Comparison of ENCODE assay signal across 10 cellular contexts in the genomic region with DNA sequence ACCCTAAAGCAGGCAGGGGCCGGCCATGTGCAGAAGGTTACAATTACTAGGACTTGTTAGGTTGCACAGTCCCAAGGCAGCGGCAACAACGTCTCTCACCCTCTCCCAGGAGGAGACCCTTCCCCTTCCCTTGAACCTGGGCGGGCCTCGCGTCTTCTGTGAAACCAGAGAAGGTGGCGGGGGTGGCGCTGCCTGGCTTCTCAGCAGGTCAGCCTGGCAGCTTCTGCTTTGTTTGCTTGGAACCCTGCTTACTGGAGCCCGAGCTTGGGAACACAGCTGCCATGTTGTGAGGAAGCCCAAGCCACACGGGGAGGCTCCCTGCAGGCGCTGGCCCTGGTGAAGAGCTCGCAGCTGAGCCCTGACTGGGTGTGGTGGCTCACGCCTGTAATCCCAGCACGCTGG. TPM values are rescaled to one million over a fixed set of nuclear protein-coding genes. Genes with fewer than 3 reads are reported as not detected.
DNase-seq lines count a peak whose midpoint lies in the region; ATAC-seq, FAIRE-seq and TF ChIP-seq lines count a peak whose summit lies in the region.
"Had no signal": no experiment of that assay in that cellular context is flagged by ENCODE, and none has a peak within 500 bp of the region (broad histone marks: within the 10 kb centered on the region; RNA-seq: fewer than 3 reads in every experiment).

No MANE protein-coding gene starts in this region.

- no CpG with 5 or more reads among the region's 14 CpGs for WGBS in IMR-90 (ENCODE audit: extremely low coverage in 2 of 2, insufficient read length in 1 of 2), 2 experiments

- H4K8ac ChIP-seq in IMR-90 (ENCODE audit: low read depth in 2 of 2, low read length in 2 of 2): no peak overlapping the region

- DNase-seq in CD4-positive, alpha-beta T cell: no peak
- DNase-seq in IMR-90 (no peak), germinal center (ENCODE audit: low spot score) (no peak), GM12891 (ENCODE audit: insufficient read length, low spot score) (no peak), NCI-H524 treated with DMSO at 0.1 percent for 48 hours (lab: John Stamatoyannopoulos, UW) (no peak), dorsolateral prefrontal cortex (no peak)
- no peak for DNase-seq in activated T-helper 1 cell treated with anti-CD3 and anti-CD28 coated beads, Interleukin-12 subunit alpha, Interleukin-12 subunit beta, Interleukin-2, Interleukin-4 antibody, amounts not matched to agents 30 ng/mL and 10 ng/mL and 1 ng/mL, durations not matched to agents 14 hours and 24 hours and 36 hours (ENCODE audit: low spot score)
- DNase-seq: tibial artery had no signal

- H3K14ac ChIP-seq in IMR-90 (replicated peaks; ENCODE audit: low read depth, low read length): no peak overlapping the region

- H3K4me3 Mint-ChIP-seq in CD4-positive, alpha-beta T cell: no peak overlapping the region
- H3K4me3 Mint-ChIP-seq in activated T-helper 1 cell treated with anti-CD3 and anti-CD28 coated beads, Interleukin-12 subunit alpha, Interleukin-12 subunit beta, Interleukin-2, Interleukin-4 antibody, amounts not matched to agents 30 ng/mL and 10 ng/mL and 1 ng/mL, durations not matched to agents 14 hours and 24 hours and 36 hours: no peak overlapping the region
- H3K4me3 Mint-ChIP-seq: B cell had no signal

- dilution Hi-C loops in IMR-90 (cut with HindIII; ENCODE audit: low sequenced_read_pairs, unreplicated experiment): no loop called here

- peak overlapping the region; percentile 88 for H2AK9ac ChIP-seq in IMR-90 (replicated peaks; ENCODE audit: low read depth, low read length, poor library complexity)

- H4K5ac ChIP-seq in IMR-90 (ENCODE audit: low read depth, low read length): no peak overlapping the region

- CTCF ChIA-PET in CD4-positive, alpha-beta T cell (lab: Charles Lee): no interaction called here
- CTCF ChIA-PET in IMR-90 (lab: Yijun Ruan, JAX): no interaction called here

- no peak overlapping the region for H3K4me2 ChIP-seq in IMR-90 (ENCODE audit: low read depth, low read length)

- no peaks in the 10 kb centered on the region for H3K27me3 Mint-ChIP-seq in CD4-positive, alpha-beta T cell
- H3K27me3 Mint-ChIP-seq in activated T-helper 1 cell treated with anti-CD3 and anti-CD28 coated beads, Interleukin-12 subunit alpha, Interleukin-12 subunit beta, Interleukin-2, Interleukin-4 antibody, amounts not matched to agents 30 ng/mL and 10 ng/mL and 1 ng/mL, durations not matched to agents 14 hours and 24 hours and 36 hours (ENCODE audit: insufficient read depth): no peaks in the 10 kb centered on the region
- H3K27me3 Mint-ChIP-seq: B cell had no signal

- peak overlapping the region; percentile 81 for H3K27ac Mint-ChIP-seq in CD4-positive, alpha-beta T cell
- H3K27ac Mint-ChIP-seq in activated T-helper 1 cell treated with anti-CD3 and anti-CD28 coated beads, Interleukin-12 subunit alpha, Interleukin-12 subunit beta, Interleukin-2, Interleukin-4 antibody, amounts not matched to agents 30 ng/mL and 10 ng/mL and 1 ng/mL, durations not matched to agents 14 hours and 24 hours and 36 hours: peak overlapping the region; percentile 68

- no TSS peak for BruUV-seq in IMR-90 (replicated peaks; lab: Mats Ljungman, UMichigan)

- no peak overlapping the region for H3K9ac ChIP-seq in IMR-90 (ENCODE audit: low read depth, low read length)
- peak overlapping the region; percentile 22 for H3K9ac ChIP-seq in mucosa of stomach (ENCODE audit: low read length)

- H3K36me3 ChIP-seq in IMR-90 (ENCODE audit: control insufficient read depth, insufficient read depth, low read length) (peaks cover 15% of the 10 kb centered on the region), mucosa of stomach (ENCODE audit: control insufficient read depth, insufficient read depth, low read length) (peaks cover 15% of the 10 kb centered on the region)

- H2BK120ac ChIP-seq in IMR-90 (ENCODE audit: low read depth, low read length): no peak overlapping the region

- H2AFZ ChIP-seq in IMR-90 (replicated peaks; ENCODE audit: low read length, poor library complexity): peak overlapping the region; percentile 51

- H2BK15ac ChIP-seq in IMR-90 (ENCODE audit: low read depth, low read length): no peak overlapping the region

- no peak overlapping the region for H2BK20ac ChIP-seq in IMR-90 (ENCODE audit: low read depth, low read length)

- POLR2A ChIA-PET in CD4-positive, alpha-beta T cell (lab: Charles Lee): interaction anchor here (1.6 to 2.4 kb wide), 3 partner anchors 8 to 48 kb away, joined by 3 to 7 read pairs (median 6); no protein-coding TSS in a partner anchor
- POLR2A ChIA-PET in IMR-90 (lab: Charles Lee; ENCODE audit: unreplicated experiment): no interaction called here

- in situ Hi-C loops in IMR-90 (cut with MboI; ENCODE audit: low sequenced_read_pairs): no loop called here

- H4K91ac ChIP-seq in IMR-90 (ENCODE audit: insufficient read depth, low read depth, low read length): no peak overlapping the region

- peaks cover 21% of the 10 kb centered on the region for H3K36me3 Mint-ChIP-seq in CD4-positive, alpha-beta T cell (ENCODE audit: low read depth)
- peaks cover 11% of the 10 kb centered on the region for H3K36me3 Mint-ChIP-seq in activated T-helper 1 cell treated with anti-CD3 and anti-CD28 coated beads, Interleukin-12 subunit alpha, Interleukin-12 subunit beta, Interleukin-2, Interleukin-4 antibody, amounts not matched to agents 30 ng/mL and 10 ng/mL and 1 ng/mL, durations not matched to agents 14 hours and 24 hours and 36 hours (ENCODE audit: low read depth)

- no peaks in the 10 kb centered on the region for H3K27me3 ChIP-seq in CD4-positive, alpha-beta T cell (ENCODE audit: control insufficient read depth, insufficient read depth, low read length)
- H3K27me3 ChIP-seq in IMR-90 (ENCODE audit: control insufficient read depth, insufficient read depth, low read length) (no peaks in the 10 kb centered on the region), mucosa of stomach (ENCODE audit: control insufficient read depth, insufficient read depth, low read length) (no peaks in the 10 kb centered on the region), dorsolateral prefrontal cortex (no peaks in the 10 kb centered on the region)
- H3K27me3 ChIP-seq: tibial artery had no signal

- H3K9me1 ChIP-seq in IMR-90 (ENCODE audit: insufficient read depth, low read length): no peaks in the 10 kb centered on the region

- H3K4me3 ChIP-seq in IMR-90 (ENCODE audit: insufficient read depth, low read depth, low read length): no peak overlapping the region
- no peak overlapping the region for H3K4me3 ChIP-seq in mucosa of stomach (ENCODE audit: low read length)
- no peak overlapping the region for H3K4me3 ChIP-seq in dorsolateral prefrontal cortex
- H3K4me3 ChIP-seq: tibial artery had no signal

- ATAC-seq in CD4-positive, alpha-beta T cell (ENCODE audit: poor library complexity): no peak
- ATAC-seq in IMR-90 (ENCODE audit: low read depth): no peak

- no peak overlapping the region for H3K18ac ChIP-seq in IMR-90 (ENCODE audit: low read depth, low read length)

- H2BK5ac ChIP-seq in IMR-90 (ENCODE audit: low read depth, low read length, poor library complexity, severe bottlenecking): no peak overlapping the region

- H3K4ac ChIP-seq in IMR-90 (ENCODE audit: low read depth, low read length): no peak overlapping the region

- H3K27ac ChIP-seq in CD4-positive, alpha-beta T cell (ENCODE audit: low read depth, low read length): no peak overlapping the region
- H3K27ac ChIP-seq in IMR-90 (ENCODE audit: insufficient read depth, low read length) (no peak overlapping the region), dorsolateral prefrontal cortex (peak overlapping the region in 1 of 59 donors; percentile 27)
- H3K27ac ChIP-seq: tibial artery had no signal

- no peak for TF ChIP-seq RAD21 in IMR-90 (IDR thresholded peaks at IDR 0.05; ENCODE audit: low read length)

- TF ChIP-seq CTCF in CD4-positive, alpha-beta T cell (IDR thresholded peaks at IDR 0.05): no peak
- TF ChIP-seq CTCF in IMR-90 (conservative IDR thresholded peaks at IDR 0.05; ENCODE audit: low read depth, low read length) (no peak), dorsolateral prefrontal cortex (IDR thresholded peaks at IDR 0.05 in 54 of 56, conservative IDR thresholded peaks at IDR 0.05 in 2 of 56; ENCODE audit: low read depth in 1 of 56, partially characterized antibody in 56 of 56) (no peak)

- no peak for FAIRE-seq in GM12891 (lab: Jason Lieb, UNC)

- H3K23ac ChIP-seq in IMR-90 (ENCODE audit: low read depth, low read length): no peak overlapping the region

- peaks cover 38% of the 10 kb centered on the region for H3K4me1 Mint-ChIP-seq in CD4-positive, alpha-beta T cell (ENCODE audit: low read depth)
- H3K4me1 Mint-ChIP-seq in activated T-helper 1 cell treated with anti-CD3 and anti-CD28 coated beads, Interleukin-12 subunit alpha, Interleukin-12 subunit beta, Interleukin-2, Interleukin-4 antibody, amounts not matched to agents 30 ng/mL and 10 ng/mL and 1 ng/mL, durations not matched to agents 14 hours and 24 hours and 36 hours (ENCODE audit: low read depth): peaks cover 24% of the 10 kb centered on the region

- intact Hi-C loops in CD4-positive, alpha-beta T cell (cut with DNase I, micrococcal nuclease): no loop called here
- intact Hi-C loops in IMR-90 (cut with micrococcal nuclease): no loop called here
- intact Hi-C loops in activated T-helper 1 cell treated with anti-CD3 and anti-CD28 coated beads, Interleukin-12 subunit alpha, Interleukin-12 subunit beta, Interleukin-2, Interleukin-4 antibody, amounts not matched to agents 30 ng/mL and 10 ng/mL and 1 ng/mL, durations not matched to agents 14 hours and 24 hours and 36 hours (cut with micrococcal nuclease): loop anchor here (1.0 kb wide), 1 partner anchor 16 kb away; no protein-coding TSS in a partner anchor
- intact Hi-C loops in dorsolateral prefrontal cortex (cut with DNase I): no loop called here

- no peaks in the 10 kb centered on the region for H3K79me1 ChIP-seq in IMR-90 (ENCODE audit: low read depth in 1 of 2, low read length in 2 of 2)

- H3K56ac ChIP-seq in IMR-90 (ENCODE audit: extremely low read depth, insufficient read depth, low read length): no peak overlapping the region

- H4K20me1 ChIP-seq in IMR-90 (ENCODE audit: insufficient read depth, low read length): no peaks in the 10 kb centered on the region; the same call in none of the 2 replicates

- H3K9me3 Mint-ChIP-seq in CD4-positive, alpha-beta T cell: no peaks in the 10 kb centered on the region
- H3K9me3 Mint-ChIP-seq in activated T-helper 1 cell treated with anti-CD3 and anti-CD28 coated beads, Interleukin-12 subunit alpha, Interleukin-12 subunit beta, Interleukin-2, Interleukin-4 antibody, amounts not matched to agents 30 ng/mL and 10 ng/mL and 1 ng/mL, durations not matched to agents 14 hours and 24 hours and 36 hours: no peaks in the 10 kb centered on the region

- no peak for TF ChIP-seq POLR2A in IMR-90 (IDR thresholded peaks at IDR 0.05; ENCODE audit: low read depth, low read length)
- no peak for TF ChIP-seq POLR2A in GM12891 (IDR thresholded peaks at IDR 0.05; ENCODE audit: low read depth, low read length)

- H3K4me1 ChIP-seq in IMR-90 (ENCODE audit: control insufficient read depth, insufficient read depth, low read length): peaks cover 9% of the 10 kb centered on the region
- peaks cover 46% of the 10 kb centered on the region for H3K4me1 ChIP-seq in mucosa of stomach (ENCODE audit: control insufficient read depth, insufficient read depth, low read length)

- no peak overlapping the region for H2AK5ac ChIP-seq in IMR-90 (ENCODE audit: low read depth, low read length)

- no peaks in the 10 kb centered on the region for H3K9me3 ChIP-seq in CD4-positive, alpha-beta T cell (ENCODE audit: control insufficient read depth, low read length)
- peaks cover 7% of the 10 kb centered on the region for H3K9me3 ChIP-seq in IMR-90 (ENCODE audit: control insufficient read depth, insufficient read depth, low read length)
- H3K9me3 ChIP-seq in mucosa of stomach (ENCODE audit: control insufficient read depth, low read length): no peaks in the 10 kb centered on the region

RNA-seq across cellular contexts. Expression of a gene that starts 15.5 kb away (rescaled TPM):
- 100 to 1,000 TPM; 325 to 347 TPM for total RNA-seq in CD4-positive, alpha-beta T cell
- total RNA-seq in IMR-90 (2012; rRNA removed): 20.8 and 21.9 TPM in 2 replicates
- 31.8 and 37.5 TPM in 2 replicates for polyA plus RNA-seq in IMR-90 (2012; rRNA removed)
- 25.9 and 51.6 TPM in 2 replicates for polyA plus RNA-seq in IMR-90 (2012; cell fraction: cytosol; rRNA removed)
- polyA plus RNA-seq in IMR-90 (2012; cell fraction: nucleus; rRNA removed; ENCODE audit: low replicate concordance): 57.0 and 142 TPM in 2 replicates
- total RNA-seq in activated T-helper 1 cell treated with anti-CD3 and anti-CD28 coated beads, Interleukin-12 subunit alpha, Interleukin-12 subunit beta, Interleukin-2, Interleukin-4 antibody, amounts not matched to agents 30 ng/mL and 10 ng/mL and 1 ng/mL, durations not matched to agents 14 hours and 24 hours and 36 hours: 150 and 166 TPM in 2 replicates
- 178 TPM for polyA plus RNA-seq in GM12891 (2012; ENCODE audit: low read depth, missing spikeins)
- 100 to 1,000 TPM in 32 of 120 experiments, 10 to 100 TPM in 88; 40.9 to 364 (median 77.4) TPM for total RNA-seq in dorsolateral prefrontal cortex

RNA-seq across cellular contexts. Expression of a gene that starts 20.1 kb away (rescaled TPM):
- total RNA-seq in CD4-positive, alpha-beta T cell: 10 to 100 TPM; 44.4 to 44.9 TPM
- total RNA-seq in IMR-90 (2012; rRNA removed): 24.4 and 25.8 TPM in 2 replicates
- 65.7 and 67.1 TPM in 2 replicates for polyA plus RNA-seq in IMR-90 (2012; rRNA removed)
- 38.7 and 95.6 TPM in 2 replicates for polyA plus RNA-seq in IMR-90 (2012; cell fraction: cytosol; rRNA removed)
- polyA plus RNA-seq in IMR-90 (2012; cell fraction: nucleus; rRNA removed; ENCODE audit: low replicate concordance): 53.9 and 143 TPM in 2 replicates
- 27.5 and 27.7 TPM in 2 replicates for total RNA-seq in activated T-helper 1 cell treated with anti-CD3 and anti-CD28 coated beads, Interleukin-12 subunit alpha, Interleukin-12 subunit beta, Interleukin-2, Interleukin-4 antibody, amounts not matched to agents 30 ng/mL and 10 ng/mL and 1 ng/mL, durations not matched to agents 14 hours and 24 hours and 36 hours
- 42.2 TPM for polyA plus RNA-seq in GM12891 (2012; ENCODE audit: low read depth, missing spikeins)
- total RNA-seq in dorsolateral prefrontal cortex: 100 to 1,000 TPM in 118 of 120 experiments, 10 to 100 TPM in 2; 79.8 to 247 (median 161) TPM
